Comparison of ENCODE assay signal across 18 cellular contexts in genomic region chr7:100590077-100590737, GRCh38. TPM values are rescaled to one million over a fixed set of nuclear protein-coding genes. Genes with fewer than 3 reads are reported as not detected.
DNase-seq lines count a peak whose midpoint lies in the region; ATAC-seq and TF ChIP-seq lines count a peak whose summit lies in the region.
"Had no signal": no experiment of that assay in that cellular context is flagged by ENCODE, and none has a peak within 500 bp of the region (broad histone marks: within the 10 kb centered on the region; RNA-seq: fewer than 3 reads in every experiment).

No MANE protein-coding gene starts in this region.

- H3K9me3 ChIP-seq in IMR-90 (ENCODE audit: control insufficient read depth, insufficient read depth, low read length) (no peaks in the 10 kb centered on the region), endodermal cell (ENCODE audit: control insufficient read depth, low read length) (no peaks in the 10 kb centered on the region), stomach smooth muscle (ENCODE audit: control insufficient read depth in 2 of 2, low read length in 2 of 2) (no peaks in the 10 kb centered on the region)
- H3K9me3 ChIP-seq: pancreas had no signal

- no peak for DNase-seq in IMR-90
- DNase-seq in endodermal cell, result no peak
- peak; percentile 68 for DNase-seq in left kidney (ENCODE audit: low read depth, low spot score)
- DNase-seq in NCI-H2107 (lab: John Stamatoyannopoulos, UW), result no peak
- no peak for DNase-seq in retina
- no peak for DNase-seq in SKM-1 treated with dmso at 0.1 percent for 144 hours (lab: John Stamatoyannopoulos, UW; ENCODE audit: unreplicated experiment)
- DNase-seq in NCI-H82 (lab: John Stamatoyannopoulos, UW), result no peak
- DNase-seq: activated CD4-positive, alpha-beta T cell treated with anti-CD3 and anti-CD28 coated beads for 1 hour; activated CD8-positive, alpha-beta memory T cell treated with anti-CD3 and anti-CD28 coated beads, Interleukin-2, amount 50 U/mL, for 4 hours; activated naive CD4-positive, alpha-beta T cell treated with Interleukin-2 at 50 U/mL for 16 hours; effector CD4-positive, alpha-beta T cell; stimulated activated naive CD8-positive, alpha-beta T cell treated with anti-CD3 and anti-CD28 coated beads, Interleukin-15, amount 100 ng/mL, for 72 hours; T-helper 2 cell had no signal

- H2AK5ac ChIP-seq in IMR-90 (ENCODE audit: low read depth, low read length), result no peak overlapping the region

- dilution Hi-C loops in IMR-90 (cut with HindIII; ENCODE audit: low sequenced_read_pairs, unreplicated experiment), result no loop called here

- H3K4me1 Mint-ChIP-seq in endodermal cell, result peaks cover 20% of the 10 kb centered on the region

- peaks cover 23% of the 10 kb centered on the region for H3K27me3 Mint-ChIP-seq in endodermal cell (ENCODE audit: insufficient read depth)

- H4K8ac ChIP-seq in IMR-90 (ENCODE audit: low read depth in 2 of 2, low read length in 2 of 2), result peak overlapping the region in 1 of 2 experiments; percentile 19; a peak in 1 of 4 replicates

- 26% methylated on average over 14 of the region's 20 CpGs; no CpG with 5 or more reads in 1 of the 2 experiments for WGBS in IMR-90 (ENCODE audit: extremely low coverage in 2 of 2, insufficient read length in 1 of 2), 2 experiments
- WGBS in endodermal cell (ENCODE audit: insufficient coverage in 1 of 2, insufficient read length in 1 of 2), 2 experiments, result 85 to 94% methylated on average over 14 to 20 of the region's 20 CpGs

- no peak overlapping the region for H2BK20ac ChIP-seq in IMR-90 (ENCODE audit: low read depth, low read length)

- no peak for TF ChIP-seq RAD21 in IMR-90 (IDR thresholded peaks at IDR 0.05; ENCODE audit: low read length)

- H3K4me1 ChIP-seq in IMR-90 (ENCODE audit: control insufficient read depth, insufficient read depth, low read length), result peaks cover 5% of the 10 kb centered on the region; the same call in 1 of the 2 replicates
- H3K4me1 ChIP-seq in endodermal cell (ENCODE audit: control insufficient read depth, insufficient read depth, low read length), result no peaks in the 10 kb centered on the region
- peaks cover 12% of the 10 kb centered on the region for H3K4me1 ChIP-seq in stomach smooth muscle (ENCODE audit: control insufficient read depth, insufficient read depth, low read length)
- H3K4me1 ChIP-seq: pancreas had no signal

- no peak overlapping the region for H4K5ac ChIP-seq in IMR-90 (ENCODE audit: low read depth, low read length)

- intact Hi-C loops in IMR-90 (cut with micrococcal nuclease), result no loop called here

- H2BK5ac ChIP-seq in IMR-90 (ENCODE audit: low read depth, low read length, poor library complexity, severe bottlenecking), result no peak overlapping the region

- H3K27ac ChIP-seq in IMR-90 (ENCODE audit: insufficient read depth, low read length) (no peak overlapping the region), endodermal cell (ENCODE audit: low read depth, low read length) (no peak overlapping the region), stomach smooth muscle (ENCODE audit: low read length) (no peak overlapping the region)
- H3K27ac ChIP-seq: pancreas, RWPE1 had no signal

- no peaks in the 10 kb centered on the region for H3K9me3 Mint-ChIP-seq in endodermal cell
- H3K9me3 Mint-ChIP-seq: stimulated activated naive CD8-positive, alpha-beta T cell treated with anti-CD3 and anti-CD28 coated beads, Interleukin-15, amount 100 ng/mL, for 72 hours had no signal

- TF ChIP-seq CTCF in IMR-90 (conservative IDR thresholded peaks at IDR 0.05; ENCODE audit: low read depth, low read length) (no peak), endodermal cell (conservative IDR thresholded peaks at IDR 0.05) (no peak)

- H4K91ac ChIP-seq in IMR-90 (ENCODE audit: insufficient read depth, low read depth, low read length), result no peak overlapping the region

- no peak overlapping the region for H3K27ac Mint-ChIP-seq in endodermal cell
- H3K27ac Mint-ChIP-seq: stimulated activated naive CD8-positive, alpha-beta T cell treated with anti-CD3 and anti-CD28 coated beads, Interleukin-15, amount 100 ng/mL, for 72 hours had no signal

- no peak overlapping the region for H3K23ac ChIP-seq in IMR-90 (ENCODE audit: low read depth, low read length)

- no TSS peak for BruUV-seq in IMR-90 (replicated peaks; lab: Mats Ljungman, UMichigan)

- no peak overlapping the region for H3K9ac ChIP-seq in IMR-90 (ENCODE audit: low read depth, low read length)
- no peak overlapping the region for H3K9ac ChIP-seq in endodermal cell (ENCODE audit: extremely low read depth, low read length, poor library complexity, severe bottlenecking)
- H3K9ac ChIP-seq in stomach smooth muscle (ENCODE audit: low read length in 2 of 2), result peak overlapping the region; percentile 1 to 29

- H3K4ac ChIP-seq in IMR-90 (ENCODE audit: low read depth, low read length), result no peak overlapping the region

- H3K36me3 ChIP-seq in IMR-90 (ENCODE audit: control insufficient read depth, insufficient read depth, low read length) (no peaks in the 10 kb centered on the region), endodermal cell (ENCODE audit: control insufficient read depth, insufficient read depth, low read length) (no peaks in the 10 kb centered on the region), stomach smooth muscle (ENCODE audit: control insufficient read depth in 2 of 2, insufficient read depth in 2 of 2, low read length in 2 of 2) (no peaks in the 10 kb centered on the region)
- H3K36me3 ChIP-seq: pancreas had no signal

- H3K56ac ChIP-seq in IMR-90 (ENCODE audit: extremely low read depth, insufficient read depth, low read length), result no peak overlapping the region

- peak overlapping the region; percentile 18 for H3K4me3 Mint-ChIP-seq in endodermal cell
- H3K4me3 Mint-ChIP-seq: stimulated activated naive CD8-positive, alpha-beta T cell treated with anti-CD3 and anti-CD28 coated beads, Interleukin-15, amount 100 ng/mL, for 72 hours had no signal

- no peak overlapping the region for H3K18ac ChIP-seq in IMR-90 (ENCODE audit: low read depth, low read length)

- CTCF ChIA-PET in IMR-90 (lab: Yijun Ruan, JAX), result no interaction called here

- H2AFZ ChIP-seq in IMR-90 (replicated peaks; ENCODE audit: low read length, poor library complexity), result peak overlapping the region; percentile 74

- POLR2A ChIA-PET in IMR-90 (lab: Charles Lee; ENCODE audit: unreplicated experiment), result no interaction called here

- no peak overlapping the region for H2BK120ac ChIP-seq in IMR-90 (ENCODE audit: low read depth, low read length)

- H2BK15ac ChIP-seq in IMR-90 (ENCODE audit: low read depth, low read length), result no peak overlapping the region

- peaks cover 4 to 9% of the 10 kb centered on the region in 2 experiments; a peak in 2 of 4 replicates for H3K79me1 ChIP-seq in IMR-90 (ENCODE audit: low read depth in 1 of 2, low read length in 2 of 2)

- no peak for ATAC-seq in IMR-90 (ENCODE audit: low read depth)
- ATAC-seq: HCT116; pancreas; stimulated activated naive CD8-positive, alpha-beta T cell treated with anti-CD3 and anti-CD28 coated beads, Interleukin-15, amount 100 ng/mL, for 72 hours had no signal

- H3K4me2 ChIP-seq in IMR-90 (ENCODE audit: low read depth, low read length), result no peak overlapping the region

- peaks cover 7% of the 10 kb centered on the region for H4K20me1 ChIP-seq in IMR-90 (ENCODE audit: insufficient read depth, low read length)

- no peak overlapping the region for H2AK9ac ChIP-seq in IMR-90 (replicated peaks; ENCODE audit: low read depth, low read length, poor library complexity)

- H3K4me3 ChIP-seq in IMR-90 (ENCODE audit: insufficient read depth, low read depth, low read length), result no peak overlapping the region
- H3K4me3 ChIP-seq in endodermal cell (ENCODE audit: low read length), result no peak overlapping the region
- peak overlapping the region in 1 of 2 donors; percentile 54 for H3K4me3 ChIP-seq in stomach smooth muscle (ENCODE audit: low read length in 2 of 2)
- H3K4me3 ChIP-seq: pancreas had no signal

- no peak overlapping the region for H3K14ac ChIP-seq in IMR-90 (replicated peaks; ENCODE audit: low read depth, low read length)

- H3K27me3 ChIP-seq in IMR-90 (ENCODE audit: control insufficient read depth, insufficient read depth, low read length) (no peaks in the 10 kb centered on the region), endodermal cell (ENCODE audit: control insufficient read depth, insufficient read depth, low read length, poor library complexity, severe bottlenecking) (no peaks in the 10 kb centered on the region), stomach smooth muscle (ENCODE audit: control insufficient read depth in 1 of 2, insufficient read depth in 2 of 2, low read length in 2 of 2) (peaks cover 0 to 6% of the 10 kb centered on the region in 2 donors)
- H3K27me3 ChIP-seq: pancreas had no signal

- H3K9me1 ChIP-seq in IMR-90 (ENCODE audit: insufficient read depth, low read length), result 0 out of 2 replicates have a peak, but pooled peaks cover 6% of the 10 kb centered on the region

- H3K36me3 Mint-ChIP-seq in endodermal cell (ENCODE audit: low read depth), result no peaks in the 10 kb centered on the region

- in situ Hi-C loops in IMR-90 (cut with MboI; ENCODE audit: low sequenced_read_pairs), result loop anchor here (25.0 kb wide), 1 partner anchor 272 kb away; the partner anchor contains the start of genes SLC12A9 and TRIP6

- TF ChIP-seq POLR2A in IMR-90 (IDR thresholded peaks at IDR 0.05; ENCODE audit: low read depth, low read length), result no peak

RNA-seq across cellular contexts. Expression of gene FBXO24, which starts 4.1 kb away (rescaled TPM):
- total RNA-seq in IMR-90 (2012; rRNA removed), result 0.28 and 0.54 TPM in 2 replicates
- 0.29 and 0.43 TPM in 2 replicates for polyA plus RNA-seq in IMR-90 (2012; rRNA removed)
- 0.23 and 0.58 TPM in 2 replicates for polyA plus RNA-seq in IMR-90 (2012; cell fraction: cytosol; rRNA removed)
- 1.5 and 2.5 TPM in 2 replicates for polyA plus RNA-seq in IMR-90 (2012; cell fraction: nucleus; rRNA removed; ENCODE audit: low replicate concordance)
- total RNA-seq in endodermal cell, result 1 to 10 TPM; 1.3 to 3.0 TPM
- 2.4 TPM for polyA plus RNA-seq in endodermal cell (2013, experiment 1 of 2)
- polyA plus RNA-seq in endodermal cell (2013, experiment 2 of 2), result 1.4 TPM

RNA-seq across cellular contexts. Expression of gene LRCH4, which starts 4.3 kb away (rescaled TPM):
- 5.0 and 6.1 TPM in 2 replicates for total RNA-seq in IMR-90 (2012; rRNA removed)
- polyA plus RNA-seq in IMR-90 (2012; rRNA removed), result 41.3 and 42.2 TPM in 2 replicates
- 20.5 and 31.1 TPM in 2 replicates for polyA plus RNA-seq in IMR-90 (2012; cell fraction: cytosol; rRNA removed)
- 247 and 673 TPM in 2 replicates for polyA plus RNA-seq in IMR-90 (2012; cell fraction: nucleus; rRNA removed; ENCODE audit: low replicate concordance)
- 10 to 100 TPM; 49.4 to 56.0 TPM for total RNA-seq in endodermal cell
- polyA plus RNA-seq in endodermal cell (2013, experiment 1 of 2), result 50.6 TPM
- 40.0 TPM for polyA plus RNA-seq in endodermal cell (2013, experiment 2 of 2)

RNA-seq across cellular contexts. Expression of gene PCOLCE, which starts 12.0 kb away (rescaled TPM):
- total RNA-seq in IMR-90 (2012; rRNA removed) (22.6 and 25.6 TPM in 2 replicates), endodermal cell (10 to 100 TPM; 17.5 to 37.7 TPM)
- polyA plus RNA-seq in IMR-90 (2012; rRNA removed), result 364 and 385 TPM in 2 replicates
- 283 and 394 TPM in 2 replicates for polyA plus RNA-seq in IMR-90 (2012; cell fraction: cytosol; rRNA removed)
- polyA plus RNA-seq in IMR-90 (2012; cell fraction: nucleus; rRNA removed; ENCODE audit: low replicate concordance), result 615 and 1,429 TPM in 2 replicates
- 47.4 TPM for polyA plus RNA-seq in endodermal cell (2013, experiment 1 of 2)
- 40.5 TPM for polyA plus RNA-seq in endodermal cell (2013, experiment 2 of 2)

RNA-seq across cellular contexts. Expression of gene SAP25, which starts 16.5 kb away (rescaled TPM):
- total RNA-seq in IMR-90 (2012; rRNA removed) (not detected in 2 replicates), endodermal cell (1 to 10 TPM; 5.8 to 6.3 TPM)
- 1.8 and 2.3 TPM in 2 replicates for polyA plus RNA-seq in IMR-90 (2012; rRNA removed)
- 0.54 and 0.62 TPM in 2 replicates for polyA plus RNA-seq in IMR-90 (2012; cell fraction: cytosol; rRNA removed)
- 8.7 and 38.4 TPM in 2 replicates for polyA plus RNA-seq in IMR-90 (2012; cell fraction: nucleus; rRNA removed; ENCODE audit: low replicate concordance)
- 5.6 TPM for polyA plus RNA-seq in endodermal cell (2013, experiment 1 of 2)
- 4.6 TPM for polyA plus RNA-seq in endodermal cell (2013, experiment 2 of 2)
- total RNA-seq: fibroblast of villous mesenchyme had no signal

RNA-seq across cellular contexts. Expression of gene MOSPD3, which starts 22.1 kb away (rescaled TPM):
- total RNA-seq in IMR-90 (2012; rRNA removed) (2.2 and 2.3 TPM in 2 replicates), endodermal cell (10 to 100 TPM; 19.8 to 25.5 TPM)
- 23.2 and 30.0 TPM in 2 replicates for polyA plus RNA-seq in IMR-90 (2012; rRNA removed)
- polyA plus RNA-seq in IMR-90 (2012; cell fraction: cytosol; rRNA removed), result 16.0 and 40.1 TPM in 2 replicates
- polyA plus RNA-seq in IMR-90 (2012; cell fraction: nucleus; rRNA removed; ENCODE audit: low replicate concordance), result 23.7 and 42.5 TPM in 2 replicates
- polyA plus RNA-seq in endodermal cell (2013, experiment 1 of 2), result 33.1 TPM
- 32.4 TPM for polyA plus RNA-seq in endodermal cell (2013, experiment 2 of 2)

Comparison
In these comparisons a context has a peak if more than half of its experiments do, and no peak if none do; other contexts are left out.
1. H3K9ac ChIP-seq: peak in stomach smooth muscle (2 of 2); none in IMR-90 (single experiment) and endodermal cell (single experiment).